1 cellular context compared by ENCODE assay signal in the genomic region with DNA sequence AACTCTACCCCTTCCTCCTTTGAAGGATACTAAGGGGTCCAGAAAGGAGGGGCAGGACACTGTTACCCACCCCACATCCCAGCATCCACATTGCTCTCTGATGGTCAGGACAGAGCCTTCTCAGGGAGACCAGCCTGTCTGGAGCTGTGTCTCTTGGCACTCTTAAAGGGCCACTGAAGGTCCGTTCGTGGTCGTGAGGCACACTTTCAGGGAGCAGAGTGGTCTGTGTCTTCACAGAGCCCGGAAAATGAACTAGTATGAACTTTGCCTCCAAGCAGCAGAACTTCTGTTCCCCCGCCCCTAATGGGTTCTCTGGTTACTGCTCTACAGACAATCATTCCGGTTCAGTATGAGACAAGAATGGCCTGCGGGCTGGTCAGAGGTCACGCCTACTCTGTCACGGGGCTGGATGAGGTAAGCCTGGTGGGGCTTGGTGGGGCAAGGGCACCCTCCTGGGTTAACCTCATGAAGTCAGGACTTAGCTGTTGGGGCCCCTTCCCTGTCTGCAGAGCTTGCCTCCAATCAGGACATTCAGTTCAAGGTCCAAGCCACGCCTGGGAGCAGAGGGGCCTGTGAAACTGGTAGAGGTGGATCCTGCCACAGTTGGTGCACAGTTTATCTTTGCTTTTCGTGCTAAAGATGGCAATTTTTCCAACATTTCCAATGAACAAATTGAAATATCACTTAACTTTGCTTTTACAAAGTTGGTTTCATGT.
TF ChIP-seq lines count a peak whose summit lies in the region.

No MANE protein-coding gene starts in this region.

TF ChIP-seq in HepG2, 621 proteins besides CTCF, POLR2A, EP300 and RAD21 (continues in another document):
- TF ChIP-seq TEF (CRISPR knock-in tag; IDR thresholded peaks at IDR 0.05) (no peak), MATR3 (CRISPR knock-in tag; IDR thresholded peaks at IDR 0.05) (no peak), THRA (CRISPR knock-in tag; IDR thresholded peaks at IDR 0.05; ENCODE audit: borderline replicate concordance) (peak; percentile 91; the same call in 1 of the 2 replicates), ZEB1 (IDR thresholded peaks at IDR 0.05; ENCODE audit: insufficient replicate concordance, low read depth) (no peak), ZNF3 (CRISPR knock-in tag; IDR thresholded peaks at IDR 0.05) (no peak; the same call in 1 of the 2 replicates), EHMT2 (IDR thresholded peaks at IDR 0.05; ENCODE audit: borderline replicate concordance, low read depth, low read length) (no peak; the same call in 1 of the 2 replicates), PHF8 (CRISPR knock-in tag; IDR thresholded peaks at IDR 0.05) (peak; percentile 59), CREBL2 (CRISPR knock-in tag; IDR thresholded peaks at IDR 0.05; ENCODE audit: borderline replicate concordance) (no peak), RXRB (CRISPR knock-in tag; IDR thresholded peaks at IDR 0.05; ENCODE audit: borderline replicate concordance) (peak; percentile 88), MEF2D (CRISPR knock-in tag; IDR thresholded peaks at IDR 0.05) (peak; percentile 84; the same call in 1 of the 2 replicates), ZNF552 (CRISPR knock-in tag; IDR thresholded peaks at IDR 0.05; ENCODE audit: borderline replicate concordance) (no peak), HIVEP1 (CRISPR knock-in tag; IDR thresholded peaks at IDR 0.05) (peak; percentile 46), MAF1 (CRISPR knock-in tag; IDR thresholded peaks at IDR 0.05; ENCODE audit: borderline replicate concordance) (no peak), ZBTB40 (IDR thresholded peaks at IDR 0.05) (no peak), ZBTB40 (CRISPR knock-in tag; IDR thresholded peaks at IDR 0.05) (peak; percentile 83; the same call in 1 of the 2 replicates), MXD1 (CRISPR knock-in tag; IDR thresholded peaks at IDR 0.05) (no peak), IKZF1 (IDR thresholded peaks at IDR 0.05) (no peak), ZNF615 (CRISPR knock-in tag; IDR thresholded peaks at IDR 0.05; ENCODE audit: borderline replicate concordance) (no peak), SUZ12 (IDR thresholded peaks at IDR 0.05; ENCODE audit: low read depth, low read length) (no peak), ZNF512B (CRISPR knock-in tag; IDR thresholded peaks at IDR 0.05; ENCODE audit: borderline replicate concordance) (0 out of 2 replicates have a peak, but pooled peaks have one; percentile 42), MTA3 (CRISPR knock-in tag; IDR thresholded peaks at IDR 0.05) (no peak), HDAC6 (IDR thresholded peaks at IDR 0.05; ENCODE audit: low read depth, low read length) (no peak), SMAD1 (CRISPR knock-in tag; IDR thresholded peaks at IDR 0.05; ENCODE audit: borderline replicate concordance, low read depth) (0 out of 2 replicates have a peak, but pooled peaks have one; percentile 83), HINFP (CRISPR knock-in tag; IDR thresholded peaks at IDR 0.05; ENCODE audit: low read depth) (no peak), ZNF772 (CRISPR knock-in tag; IDR thresholded peaks at IDR 0.05) (peak; percentile 94; the same call in 1 of the 2 replicates), WIZ (CRISPR knock-in tag; IDR thresholded peaks at IDR 0.05) (no peak; the same call in 1 of the 2 replicates), MTF1 (CRISPR knock-in tag; IDR thresholded peaks at IDR 0.05) (no peak), TCF7 (IDR thresholded peaks at IDR 0.05; ENCODE audit: low read depth) (no peak), ATF3 (CRISPR knock-in tag; IDR thresholded peaks at IDR 0.05) (peak; percentile 90; the same call in 1 of the 2 replicates)
- TF ChIP-seq, protein P1, sequence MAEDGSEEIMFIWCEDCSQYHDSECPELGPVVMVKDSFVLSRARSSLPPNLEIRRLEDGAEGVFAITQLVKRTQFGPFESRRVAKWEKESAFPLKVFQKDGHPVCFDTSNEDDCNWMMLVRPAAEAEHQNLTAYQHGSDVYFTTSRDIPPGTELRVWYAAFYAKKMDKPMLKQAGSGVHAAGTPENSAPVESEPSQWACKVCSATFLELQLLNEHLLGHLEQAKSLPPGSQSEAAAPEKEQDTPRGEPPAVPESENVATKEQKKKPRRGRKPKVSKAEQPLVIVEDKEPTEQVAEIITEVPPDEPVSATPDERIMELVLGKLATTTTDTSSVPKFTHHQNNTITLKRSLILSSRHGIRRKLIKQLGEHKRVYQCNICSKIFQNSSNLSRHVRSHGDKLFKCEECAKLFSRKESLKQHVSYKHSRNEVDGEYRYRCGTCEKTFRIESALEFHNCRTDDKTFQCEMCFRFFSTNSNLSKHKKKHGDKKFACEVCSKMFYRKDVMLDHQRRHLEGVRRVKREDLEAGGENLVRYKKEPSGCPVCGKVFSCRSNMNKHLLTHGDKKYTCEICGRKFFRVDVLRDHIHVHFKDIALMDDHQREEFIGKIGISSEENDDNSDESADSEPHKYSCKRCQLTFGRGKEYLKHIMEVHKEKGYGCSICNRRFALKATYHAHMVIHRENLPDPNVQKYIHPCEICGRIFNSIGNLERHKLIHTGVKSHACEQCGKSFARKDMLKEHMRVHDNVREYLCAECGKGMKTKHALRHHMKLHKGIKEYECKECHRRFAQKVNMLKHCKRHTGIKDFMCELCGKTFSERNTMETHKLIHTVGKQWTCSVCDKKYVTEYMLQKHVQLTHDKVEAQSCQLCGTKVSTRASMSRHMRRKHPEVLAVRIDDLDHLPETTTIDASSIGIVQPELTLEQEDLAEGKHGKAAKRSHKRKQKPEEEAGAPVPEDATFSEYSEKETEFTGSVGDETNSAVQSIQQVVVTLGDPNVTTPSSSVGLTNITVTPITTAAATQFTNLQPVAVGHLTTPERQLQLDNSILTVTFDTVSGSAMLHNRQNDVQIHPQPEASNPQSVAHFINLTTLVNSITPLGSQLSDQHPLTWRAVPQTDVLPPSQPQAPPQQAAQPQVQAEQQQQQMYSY (CRISPR knock-in tag; IDR thresholded peaks at IDR 0.05) = no peak
- TF ChIP-seq, protein P2, sequence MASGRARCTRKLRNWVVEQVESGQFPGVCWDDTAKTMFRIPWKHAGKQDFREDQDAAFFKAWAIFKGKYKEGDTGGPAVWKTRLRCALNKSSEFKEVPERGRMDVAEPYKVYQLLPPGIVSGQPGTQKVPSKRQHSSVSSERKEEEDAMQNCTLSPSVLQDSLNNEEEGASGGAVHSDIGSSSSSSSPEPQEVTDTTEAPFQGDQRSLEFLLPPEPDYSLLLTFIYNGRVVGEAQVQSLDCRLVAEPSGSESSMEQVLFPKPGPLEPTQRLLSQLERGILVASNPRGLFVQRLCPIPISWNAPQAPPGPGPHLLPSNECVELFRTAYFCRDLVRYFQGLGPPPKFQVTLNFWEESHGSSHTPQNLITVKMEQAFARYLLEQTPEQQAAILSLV (CRISPR knock-in tag; IDR thresholded peaks at IDR 0.05; ENCODE audit: borderline replicate concordance) = peak; percentile 17; the same call in 1 of the 2 replicates
